Comparison of ENCODE assay signal across 2 cellular contexts in the genomic region with DNA sequence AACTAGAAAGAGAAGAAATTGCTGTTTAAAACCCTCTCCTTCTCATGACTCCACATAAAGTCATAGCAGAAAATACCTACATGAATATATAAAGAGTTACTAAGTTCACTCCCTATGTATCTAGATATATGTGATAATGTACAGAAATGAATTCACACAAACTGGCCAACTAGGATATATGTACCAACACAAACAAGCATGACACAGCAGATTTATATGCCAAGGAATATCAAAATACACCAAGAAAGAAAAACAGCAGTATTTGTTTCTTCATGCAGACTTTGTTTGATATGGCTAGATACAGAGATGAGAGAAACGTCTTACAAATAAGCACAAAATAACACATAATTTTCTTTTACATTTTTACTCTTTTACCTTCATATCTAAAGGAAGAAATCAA.
TF ChIP-seq lines count a peak whose summit lies in the region.

No MANE protein-coding gene starts in this region.

TF ChIP-seq in A549, 52 proteins besides CTCF, POLR2A, EP300 and RAD21:
- TF ChIP-seq RFX5 (IDR thresholded peaks at IDR 0.05), result no peak
- peak; percentile 42 for TF ChIP-seq NFE2L2 (conservative IDR thresholded peaks at IDR 0.05; ENCODE audit: low read length)
- TF ChIP-seq JUN (IDR thresholded peaks at IDR 0.05), result no peak
- TF ChIP-seq POLR2AphosphoS2 (conservative IDR thresholded peaks at IDR 0.05; ENCODE audit: low read length), result no peak
- TF ChIP-seq, protein P1, sequence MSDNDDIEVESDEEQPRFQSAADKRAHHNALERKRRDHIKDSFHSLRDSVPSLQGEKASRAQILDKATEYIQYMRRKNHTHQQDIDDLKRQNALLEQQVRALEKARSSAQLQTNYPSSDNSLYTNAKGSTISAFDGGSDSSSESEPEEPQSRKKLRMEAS (IDR thresholded peaks at IDR 0.05), result no peak
- TF ChIP-seq BCL3 (IDR thresholded peaks at IDR 0.05), result no peak
- TF ChIP-seq MAFK (IDR thresholded peaks at IDR 0.05; ENCODE audit: partially characterized antibody), result peak; percentile 71
- no peak for TF ChIP-seq ZC3H11A (IDR thresholded peaks at IDR 0.05)

TF ChIP-seq in K562, 482 proteins besides CTCF, POLR2A, EP300 and RAD21:
- TF ChIP-seq ZNF644 (tag; IDR thresholded peaks at IDR 0.05; ENCODE audit: low read depth) (no peak), MAFF (IDR thresholded peaks at IDR 0.05; ENCODE audit: low read length) (peak; percentile 47), MAFK (IDR thresholded peaks at IDR 0.05; ENCODE audit: low read length) (peak; percentile 37; the same call in 1 of the 2 replicates), TCF7L2 (IDR thresholded peaks at IDR 0.05; ENCODE audit: low read depth, low read length) (no peak), ZNF239 (CRISPR knock-in tag; IDR thresholded peaks at IDR 0.05) (no peak), C11orf30 (IDR thresholded peaks at IDR 0.05; ENCODE audit: low read depth) (peak; percentile 41), ZBTB34 (CRISPR knock-in tag; IDR thresholded peaks at IDR 0.05) (no peak), CHD2 (IDR thresholded peaks at IDR 0.05; ENCODE audit: low read depth, low read length) (no peak), ZKSCAN1 (IDR thresholded peaks at IDR 0.05; ENCODE audit: low read depth, low read length) (no peak), MAFG (tag; conservative IDR thresholded peaks at IDR 0.05) (peak; percentile 84), NFE2L1 (tag; IDR thresholded peaks at IDR 0.05; ENCODE audit: borderline replicate concordance, low read depth) (peak; percentile 55; the same call in 1 of the 2 replicates), ZNF23 (CRISPR knock-in tag; IDR thresholded peaks at IDR 0.05) (no peak), E2F3 (CRISPR knock-in tag; IDR thresholded peaks at IDR 0.05) (no peak), ZSCAN29 (IDR thresholded peaks at IDR 0.05) (no peak), ZC3H4 (CRISPR knock-in tag; IDR thresholded peaks at IDR 0.05; ENCODE audit: borderline replicate concordance) (no peak), ZNF316 (IDR thresholded peaks at IDR 0.05) (peak; percentile 76), NFE2 (IDR thresholded peaks at IDR 0.05; ENCODE audit: low read depth) (peak; percentile 63), MTF1 (CRISPR knock-in tag; IDR thresholded peaks at IDR 0.05; ENCODE audit: borderline replicate concordance) (no peak), SAFB2 (IDR thresholded peaks at IDR 0.05; ENCODE audit: borderline replicate concordance, low read depth, low read length, severe bottlenecking) (no peak), BCOR (IDR thresholded peaks at IDR 0.05) (no peak), MCM7 (IDR thresholded peaks at IDR 0.05) (no peak)
- TF ChIP-seq, protein P2, sequence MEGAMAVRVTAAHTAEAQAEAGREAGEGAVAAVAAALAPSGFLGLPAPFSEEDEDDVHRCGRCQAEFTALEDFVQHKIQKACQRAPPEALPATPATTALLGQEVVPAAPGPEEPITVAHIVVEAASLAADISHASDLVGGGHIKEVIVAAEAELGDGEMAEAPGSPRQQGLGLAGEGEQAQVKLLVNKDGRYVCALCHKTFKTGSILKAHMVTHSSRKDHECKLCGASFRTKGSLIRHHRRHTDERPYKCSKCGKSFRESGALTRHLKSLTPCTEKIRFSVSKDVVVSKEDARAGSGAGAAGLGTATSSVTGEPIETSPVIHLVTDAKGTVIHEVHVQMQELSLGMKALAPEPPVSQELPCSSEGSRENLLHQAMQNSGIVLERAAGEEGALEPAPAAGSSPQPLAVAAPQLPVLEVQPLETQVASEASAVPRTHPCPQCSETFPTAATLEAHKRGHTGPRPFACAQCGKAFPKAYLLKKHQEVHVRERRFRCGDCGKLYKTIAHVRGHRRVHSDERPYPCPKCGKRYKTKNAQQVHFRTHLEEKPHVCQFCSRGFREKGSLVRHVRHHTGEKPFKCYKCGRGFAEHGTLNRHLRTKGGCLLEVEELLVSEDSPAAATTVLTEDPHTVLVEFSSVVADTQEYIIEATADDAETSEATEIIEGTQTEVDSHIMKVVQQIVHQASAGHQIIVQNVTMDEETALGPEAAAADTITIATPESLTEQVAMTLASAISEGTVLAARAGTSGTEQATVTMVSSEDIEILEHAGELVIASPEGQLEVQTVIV (CRISPR knock-in tag; IDR thresholded peaks at IDR 0.05; ENCODE audit: borderline replicate concordance), result no peak
